In the genomic region with DNA sequence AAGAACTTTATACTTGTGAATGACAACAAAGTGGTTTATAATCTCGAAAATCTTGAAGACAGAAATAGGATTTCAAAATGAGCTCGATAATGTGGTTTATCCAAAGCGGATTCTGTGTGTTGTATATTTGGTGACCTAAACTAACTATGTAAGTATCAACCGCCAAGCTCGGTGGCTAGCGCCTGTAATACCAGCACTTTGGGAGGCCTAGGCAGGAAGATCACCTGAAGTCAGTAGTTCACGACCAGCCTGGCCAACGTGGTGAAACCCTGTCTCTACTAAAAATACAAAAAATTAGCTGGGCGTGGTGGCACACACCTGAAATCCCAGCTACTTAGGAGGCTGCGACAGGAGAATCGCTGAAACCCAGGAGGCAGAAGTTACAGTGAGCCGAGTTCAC, we compare ENCODE assay signal across 9 cellular contexts. TPM values are rescaled to one million over a fixed set of nuclear protein-coding genes. Genes with fewer than 3 reads are reported as not detected.
A peak's percentile ranks its signal among the peaks of the same experiment; 100 is the strongest.
DNase-seq lines count a peak whose midpoint lies in the region; ATAC-seq and TF ChIP-seq lines count a peak whose summit lies in the region.
"Had no signal": no experiment of that assay in that cellular context is flagged by ENCODE, and none has a peak within 500 bp of the region (broad histone marks: within the 10 kb centered on the region; RNA-seq: fewer than 3 reads in every experiment).

No MANE protein-coding gene starts in this region.

- H2AFZ ChIP-seq in GM23338, result no peak overlapping the region

- no peak overlapping the region; the same call in 2 of the 3 replicates for H3K4me3 Mint-ChIP-seq in GM23338
- H3K4me3 Mint-ChIP-seq in activated naive CD8-positive, alpha-beta T cell treated with anti-CD3 and anti-CD28 coated beads for 36 hours, result peak overlapping the region; percentile 89
- H3K4me3 Mint-ChIP-seq in mesothelial cell of epicardium, result peak overlapping the region; percentile 86

- H3K36me3 Mint-ChIP-seq in GM23338 (ENCODE audit: low read depth) (peaks cover 34% of the 10 kb centered on the region), mesothelial cell of epicardium (peaks cover 5% of the 10 kb centered on the region)
- H3K36me3 Mint-ChIP-seq in activated naive CD8-positive, alpha-beta T cell treated with anti-CD3 and anti-CD28 coated beads for 36 hours, result peaks cover 45% of the 10 kb centered on the region

- TF ChIP-seq CTCF in AG09309 (IDR thresholded peaks at IDR 0.05; ENCODE audit: control insufficient read depth, insufficient read depth, low read depth, low read length, missing control alignments) (no peak), GM23338 (conservative IDR thresholded peaks at IDR 0.05; ENCODE audit: low read depth in 2 of 2) (no peak), mesothelial cell of epicardium (IDR thresholded peaks at IDR 0.05; ENCODE audit: unreplicated experiment) (no peak), GM13977 (IDR thresholded peaks at IDR 0.05; ENCODE audit: extremely low read depth, insufficient read depth, missing control alignments) (no peak)

- no peaks in the 10 kb centered on the region for H3F3A ChIP-seq in GM23338 (replicated peaks; ENCODE audit: low read depth)

- H3K79me2 ChIP-seq in GM23338 (replicated peaks; ENCODE audit: insufficient read depth), result peaks cover 70% of the 10 kb centered on the region

- H3K4me1 Mint-ChIP-seq in GM23338 (peaks cover 26% of the 10 kb centered on the region), mesothelial cell of epicardium (peaks cover 21% of the 10 kb centered on the region)
- peaks cover 56% of the 10 kb centered on the region for H3K4me1 Mint-ChIP-seq in activated naive CD8-positive, alpha-beta T cell treated with anti-CD3 and anti-CD28 coated beads for 36 hours

- no peak overlapping the region for H3K27ac Mint-ChIP-seq in GM23338
- no peak overlapping the region for H3K27ac Mint-ChIP-seq in activated naive CD8-positive, alpha-beta T cell treated with anti-CD3 and anti-CD28 coated beads for 36 hours
- peak overlapping the region; percentile 94 for H3K27ac Mint-ChIP-seq in mesothelial cell of epicardium

- 0 out of 2 replicates have a peak overlapping the region, but pooled peaks have one; percentile 91 for H3K4me2 ChIP-seq in GM23338

- in situ Hi-C loops in GM13977 (cut with MboI; ENCODE audit: low pct_unique_long_range_greater_than_20kb, low sequenced_read_pairs, unreplicated experiment), result loop anchor here (10.0 kb wide), 1 partner anchor 100 kb away; no protein-coding TSS in a partner anchor

- peaks cover 8% of the 10 kb centered on the region for H3K36me3 ChIP-seq in GM23338 (ENCODE audit: insufficient read depth)

- ATAC-seq in GM23338, result no peak

- H4K20me1 ChIP-seq in GM23338 (replicated peaks; ENCODE audit: insufficient read depth), result peaks cover 32% of the 10 kb centered on the region

- no peak overlapping the region for H3K27ac ChIP-seq in GM23338 (ENCODE audit: low read depth)

- no peak for DNase-seq in AG09309 (ENCODE audit: low read depth)
- DNase-seq in GM23338 (ENCODE audit: low spot score), result no peak
- no peak for DNase-seq in activated naive CD8-positive, alpha-beta T cell treated with anti-CD3 and anti-CD28 coated beads for 36 hours
- no peak for DNase-seq in mesothelial cell of epicardium (ENCODE audit: low spot score in 2 of 2, unreplicated experiment in 2 of 2)
- no peak for DNase-seq in NCI-H128 (lab: John Stamatoyannopoulos, UW; ENCODE audit: unreplicated experiment)
- DNase-seq in epidermal melanocyte (ENCODE audit: insufficient read length, low spot score), result no peak
- no peak for DNase-seq in GM13977 (ENCODE audit: low spot score)
- DNase-seq in dedifferentiated amniotic fluid mesenchymal stem cell (ENCODE audit: extremely low spot score), result no peak
- DNase-seq: activated CD4-positive, alpha-beta T cell treated with anti-CD3 and anti-CD28 coated beads, Interleukin-2, amount 50 U/mL, for 4 hours had no signal

- peaks cover 7% of the 10 kb centered on the region; the same call in 1 of the 2 replicates for H3K27me3 ChIP-seq in GM23338 (ENCODE audit: insufficient read depth)

- H3K27me3 Mint-ChIP-seq in GM23338 (ENCODE audit: insufficient read depth, low read depth, poor library complexity) (peaks cover 11% of the 10 kb centered on the region), mesothelial cell of epicardium (ENCODE audit: low read depth) (no peaks in the 10 kb centered on the region)
- H3K27me3 Mint-ChIP-seq in activated naive CD8-positive, alpha-beta T cell treated with anti-CD3 and anti-CD28 coated beads for 36 hours, result no peaks in the 10 kb centered on the region

- H3K9me2 ChIP-seq in GM23338 (ENCODE audit: insufficient read depth), result 0 out of 2 replicates have a peak, but pooled peaks cover 5% of the 10 kb centered on the region

- peaks cover 17% of the 10 kb centered on the region for H3K4me1 ChIP-seq in GM23338 (ENCODE audit: insufficient read depth)

- H3K4me3 ChIP-seq in AG09309 (ENCODE audit: control insufficient read depth, low read depth, low read length) (peak overlapping the region; percentile 85; the same call in 1 of the 2 replicates), GM23338 (no peak overlapping the region; the same call in 1 of the 2 replicates)

- H3K9me3 Mint-ChIP-seq in GM23338 (no peaks in the 10 kb centered on the region), mesothelial cell of epicardium (peaks cover 6% of the 10 kb centered on the region)
- H3K9me3 Mint-ChIP-seq in activated naive CD8-positive, alpha-beta T cell treated with anti-CD3 and anti-CD28 coated beads for 36 hours, result no peaks in the 10 kb centered on the region

TF ChIP-seq in GM23338, 12 proteins besides CTCF, POLR2A, EP300 and RAD21 (continues in another document):
- TF ChIP-seq ZNF114 (CRISPR knock-in tag; IDR thresholded peaks at IDR 0.05), result no peak
- no peak for TF ChIP-seq EZH2phosphoT487 (IDR thresholded peaks at IDR 0.05; ENCODE audit: unreplicated experiment)
- TF ChIP-seq STAT1 (IDR thresholded peaks at IDR 0.05; ENCODE audit: unreplicated experiment), result no peak
- TF ChIP-seq, protein P1, sequence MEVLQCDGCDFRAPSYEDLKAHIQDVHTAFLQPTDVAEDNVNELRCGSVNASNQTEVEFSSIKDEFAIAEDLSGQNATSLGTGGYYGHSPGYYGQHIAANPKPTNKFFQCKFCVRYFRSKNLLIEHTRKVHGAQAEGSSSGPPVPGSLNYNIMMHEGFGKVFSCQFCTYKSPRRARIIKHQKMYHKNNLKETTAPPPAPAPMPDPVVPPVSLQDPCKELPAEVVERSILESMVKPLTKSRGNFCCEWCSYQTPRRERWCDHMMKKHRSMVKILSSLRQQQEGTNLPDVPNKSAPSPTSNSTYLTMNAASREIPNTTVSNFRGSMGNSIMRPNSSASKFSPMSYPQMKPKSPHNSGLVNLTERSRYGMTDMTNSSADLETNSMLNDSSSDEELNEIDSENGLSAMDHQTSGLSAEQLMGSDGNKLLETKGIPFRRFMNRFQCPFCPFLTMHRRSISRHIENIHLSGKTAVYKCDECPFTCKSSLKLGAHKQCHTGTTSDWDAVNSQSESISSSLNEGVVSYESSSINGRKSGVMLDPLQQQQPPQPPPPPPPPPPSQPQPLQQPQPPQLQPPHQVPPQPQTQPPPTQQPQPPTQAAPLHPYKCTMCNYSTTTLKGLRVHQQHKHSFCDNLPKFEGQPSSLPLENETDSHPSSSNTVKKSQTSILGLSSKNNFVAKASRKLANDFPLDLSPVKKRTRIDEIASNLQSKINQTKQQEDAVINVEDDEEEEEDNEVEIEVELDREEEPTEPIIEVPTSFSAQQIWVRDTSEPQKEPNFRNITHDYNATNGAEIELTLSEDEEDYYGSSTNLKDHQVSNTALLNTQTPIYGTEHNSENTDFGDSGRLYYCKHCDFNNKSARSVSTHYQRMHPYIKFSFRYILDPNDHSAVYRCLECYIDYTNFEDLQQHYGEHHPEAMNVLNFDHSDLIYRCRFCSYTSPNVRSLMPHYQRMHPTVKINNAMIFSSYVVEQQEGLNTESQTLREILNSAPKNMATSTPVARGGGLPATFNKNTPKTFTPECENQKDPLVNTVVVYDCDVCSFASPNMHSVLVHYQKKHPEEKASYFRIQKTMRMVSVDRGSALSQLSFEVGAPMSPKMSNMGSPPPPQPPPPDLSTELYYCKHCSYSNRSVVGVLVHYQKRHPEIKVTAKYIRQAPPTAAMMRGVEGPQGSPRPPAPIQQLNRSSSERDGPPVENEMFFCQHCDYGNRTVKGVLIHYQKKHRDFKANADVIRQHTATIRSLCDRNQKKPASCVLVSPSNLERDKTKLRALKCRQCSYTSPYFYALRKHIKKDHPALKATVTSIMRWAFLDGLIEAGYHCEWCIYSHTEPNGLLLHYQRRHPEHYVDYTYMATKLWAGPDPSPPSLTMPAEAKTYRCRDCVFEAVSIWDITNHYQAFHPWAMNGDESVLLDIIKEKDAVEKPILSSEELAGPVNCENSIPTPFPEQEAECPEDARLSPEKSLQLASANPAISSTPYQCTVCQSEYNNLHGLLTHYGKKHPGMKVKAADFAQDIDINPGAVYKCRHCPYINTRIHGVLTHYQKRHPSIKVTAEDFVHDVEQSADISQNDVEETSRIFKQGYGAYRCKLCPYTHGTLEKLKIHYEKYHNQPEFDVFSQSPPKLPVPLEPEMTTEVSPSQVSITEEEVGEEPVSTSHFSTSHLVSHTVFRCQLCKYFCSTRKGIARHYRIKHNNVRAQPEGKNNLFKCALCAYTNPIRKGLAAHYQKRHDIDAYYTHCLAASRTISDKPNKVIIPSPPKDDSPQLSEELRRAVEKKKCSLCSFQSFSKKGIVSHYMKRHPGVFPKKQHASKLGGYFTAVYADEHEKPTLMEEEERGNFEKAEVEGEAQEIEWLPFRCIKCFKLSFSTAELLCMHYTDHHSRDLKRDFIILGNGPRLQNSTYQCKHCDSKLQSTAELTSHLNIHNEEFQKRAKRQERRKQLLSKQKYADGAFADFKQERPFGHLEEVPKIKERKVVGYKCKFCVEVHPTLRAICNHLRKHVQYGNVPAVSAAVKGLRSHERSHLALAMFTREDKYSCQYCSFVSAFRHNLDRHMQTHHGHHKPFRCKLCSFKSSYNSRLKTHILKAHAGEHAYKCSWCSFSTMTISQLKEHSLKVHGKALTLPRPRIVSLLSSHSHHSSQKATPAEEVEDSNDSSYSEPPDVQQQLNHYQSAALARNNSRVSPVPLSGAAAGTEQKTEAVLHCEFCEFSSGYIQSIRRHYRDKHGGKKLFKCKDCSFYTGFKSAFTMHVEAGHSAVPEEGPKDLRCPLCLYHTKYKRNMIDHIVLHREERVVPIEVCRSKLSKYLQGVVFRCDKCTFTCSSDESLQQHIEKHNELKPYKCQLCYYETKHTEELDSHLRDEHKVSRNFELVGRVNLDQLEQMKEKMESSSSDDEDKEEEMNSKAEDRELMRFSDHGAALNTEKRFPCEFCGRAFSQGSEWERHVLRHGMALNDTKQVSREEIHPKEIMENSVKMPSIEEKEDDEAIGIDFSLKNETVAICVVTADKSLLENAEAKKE (CRISPR knock-in tag; IDR thresholded peaks at IDR 0.05), result no peak
- TF ChIP-seq POLR2AphosphoS5 (IDR thresholded peaks at IDR 0.05; ENCODE audit: low read depth), result no peak
- TF ChIP-seq EZH2 (IDR thresholded peaks at IDR 0.05; ENCODE audit: low read depth, unreplicated experiment), result no peak
- no peak for TF ChIP-seq NANOG (IDR thresholded peaks at IDR 0.05; ENCODE audit: borderline replicate concordance)

RNA-seq across cellular contexts. Expression of a gene that starts 2.2 kb away (rescaled TPM):
- total RNA-seq in GM23338 (2014; rRNA removed; shearing (Covaris generic)), result 164 and 202 TPM in 2 replicates
- polyA plus RNA-seq in GM23338 (2016; fragmentation: Nextera tagmentation; extraction: Ambion mirVana), result 17.2 and 20.0 TPM in 2 replicates
- 100 to 1,000 TPM; 113 to 124 TPM for total RNA-seq in activated naive CD8-positive, alpha-beta T cell treated with anti-CD3 and anti-CD28 coated beads for 36 hours
- total RNA-seq in mesothelial cell of epicardium, result 60.2 to 74.1 TPM (median 62.3 TPM) in 3 replicates
